Comparison of ENCODE assay signal across 15 cellular contexts in genomic region chr1:119784127-119784781, GRCh38. TPM values are rescaled to one million over a fixed set of nuclear protein-coding genes. Genes with fewer than 3 reads are reported as not detected.
DNase-seq lines count a peak whose midpoint lies in the region; ATAC-seq and TF ChIP-seq lines count a peak whose summit lies in the region.
"Had no signal": no experiment of that assay in that cellular context is flagged by ENCODE, and none has a peak within 500 bp of the region (broad histone marks: within the 10 kb centered on the region; RNA-seq: fewer than 3 reads in every experiment).

No MANE protein-coding gene starts in this region.

- no peaks in the 10 kb centered on the region for H4K20me1 ChIP-seq in mammary epithelial cell (ENCODE audit: insufficient read depth, low read length)

- TF ChIP-seq CTCF in LNCaP clone FGC (IDR thresholded peaks at IDR 0.05; ENCODE audit: control insufficient read depth, extremely low read depth, insufficient read depth) = no peak
- TF ChIP-seq CTCF in mammary epithelial cell (conservative IDR thresholded peaks at IDR 0.05 in 1 of 2, IDR thresholded peaks at IDR 0.05 in 1 of 2; ENCODE audit: extremely low read depth in 1 of 2, insufficient read depth in 1 of 2, low read depth in 1 of 2, low read length in 2 of 2) = no peak
- TF ChIP-seq CTCF in suprapubic skin (IDR thresholded peaks at IDR 0.05) = no peak
- no peak for TF ChIP-seq CTCF in CD8-positive, alpha-beta T cell (IDR thresholded peaks at IDR 0.05)

- no peaks in the 10 kb centered on the region for H3K9me3 Mint-ChIP-seq in CD8-positive, alpha-beta T cell
- H3K9me3 Mint-ChIP-seq: activated CD4-positive, alpha-beta T cell treated with anti-CD3 and anti-CD28 coated beads, Interleukin-2, amount 10 ng/mL, durations not matched to agents 7 days and 5 days; natural killer cell treated with Interleukin-12 subunit alpha and Interleukin-12 subunit beta and Interleukin-15 and Interleukin-18, amount 100 ng/mL, for 72 hours; stimulated activated naive CD8-positive, alpha-beta T cell treated with anti-CD3 and anti-CD28 coated beads, Interleukin-15, Interleukin-2, amounts not matched to agents 100 ng/mL and 50 ng/mL, for 24 hours had no signal

- H3K4me3 Mint-ChIP-seq in CD8-positive, alpha-beta T cell = no peak overlapping the region
- H3K4me3 Mint-ChIP-seq: activated CD4-positive, alpha-beta T cell treated with anti-CD3 and anti-CD28 coated beads, Interleukin-2, amount 10 ng/mL, durations not matched to agents 7 days and 5 days; natural killer cell treated with Interleukin-12 subunit alpha and Interleukin-12 subunit beta and Interleukin-15 and Interleukin-18, amount 100 ng/mL, for 72 hours; stimulated activated naive CD8-positive, alpha-beta T cell treated with anti-CD3 and anti-CD28 coated beads, Interleukin-15, Interleukin-2, amounts not matched to agents 100 ng/mL and 50 ng/mL, for 24 hours had no signal

- intact Hi-C loops in mammary epithelial cell (cut with micrococcal nuclease) = no loop called here
- intact Hi-C loops in CD8-positive, alpha-beta T cell (cut with DNase I, micrococcal nuclease) = no loop called here

- no peak overlapping the region for H3K9ac ChIP-seq in mammary epithelial cell (ENCODE audit: insufficient read depth, low read length)

- CTCF ChIA-PET in mammary epithelial cell (lab: Charles Lee; ENCODE audit: low non-redundant PET) = no interaction called here
- CTCF ChIA-PET in CD8-positive, alpha-beta T cell (lab: Charles Lee) = interaction anchor here (1.0 to 1.5 kb wide), 2 partner anchors 25 to 40 kb away, joined by 3 read pairs; no protein-coding TSS in a partner anchor

- ATAC-seq in CD8-positive, alpha-beta T cell = no peak
- ATAC-seq: natural killer cell treated with Interleukin-12 subunit alpha and Interleukin-12 subunit beta and Interleukin-15 and Interleukin-18, amount 100 ng/mL, for 72 hours had no signal

- in situ Hi-C loops in mammary epithelial cell (cut with MboI; ENCODE audit: low sequenced_read_pairs in 2 of 2) = no loop called here

- TF ChIP-seq POLR2A in suprapubic skin (IDR thresholded peaks at IDR 0.05) = no peak

- H3K4me1 Mint-ChIP-seq in CD8-positive, alpha-beta T cell (ENCODE audit: low read depth) = no peaks in the 10 kb centered on the region

- H3K27ac Mint-ChIP-seq in CD8-positive, alpha-beta T cell = no peak overlapping the region
- H3K27ac Mint-ChIP-seq: activated CD4-positive, alpha-beta T cell treated with anti-CD3 and anti-CD28 coated beads, Interleukin-2, amount 10 ng/mL, durations not matched to agents 7 days and 5 days; natural killer cell treated with Interleukin-12 subunit alpha and Interleukin-12 subunit beta and Interleukin-15 and Interleukin-18, amount 100 ng/mL, for 72 hours had no signal

- POLR2A ChIA-PET in CD8-positive, alpha-beta T cell (lab: Charles Lee) = no interaction called here

- DNase-seq in LNCaP clone FGC (ENCODE audit: low read depth) (peak; percentile 50), mammary epithelial cell (peak; percentile 35), iris pigment epithelial cell (ENCODE audit: low read depth) (peak; percentile 43), suprapubic skin (ENCODE audit: low spot score in 2 of 2) (peak; percentile 84 to 87), NCI-H1436 (lab: John Stamatoyannopoulos, UW) (no peak), nucleus accumbens (lab: John Stamatoyannopoulos, UW) (no peak), UCSD-AML1 (lab: John Stamatoyannopoulos, UW; ENCODE audit: unreplicated experiment) (no peak)
- DNase-seq in CD8-positive, alpha-beta T cell = no peak
- DNase-seq: activated CD4-positive, alpha-beta T cell treated with anti-CD3 and anti-CD28 coated beads, Interleukin-2, amount 10 ng/mL, durations not matched to agents 7 days and 5 days; activated naive CD4-positive, alpha-beta T cell; SHP77 treated with DMSO at 0.1 percent for 48 hours; stimulated activated CD4-positive, alpha-beta T cell treated with anti-CD3 and anti-CD28 coated beads, Interleukin-1b, Interleukin-23, amount 100 ng/mL, for 48 hours had no signal

- WGBS in mammary epithelial cell (ENCODE audit: low coverage, missing lambda C conversion rate) = 95% methylated on average over 4 of the region's 4 CpGs
- 60% methylated on average over 4 of the region's 4 CpGs for WGBS in suprapubic skin

- no peaks in the 10 kb centered on the region for H3K27me3 ChIP-seq in mammary epithelial cell (ENCODE audit: insufficient read depth, low read length)
- H3K27me3 ChIP-seq in suprapubic skin = no peaks in the 10 kb centered on the region
- no peaks in the 10 kb centered on the region for H3K27me3 ChIP-seq in CD8-positive, alpha-beta T cell (ENCODE audit: insufficient read depth, low read length)

- H3K9me3 ChIP-seq in mammary epithelial cell (replicated peaks; ENCODE audit: insufficient read depth, low read length) (no peaks in the 10 kb centered on the region), suprapubic skin (no peaks in the 10 kb centered on the region)
- no peaks in the 10 kb centered on the region for H3K9me3 ChIP-seq in CD8-positive, alpha-beta T cell (ENCODE audit: low read length)

- no peak overlapping the region for H3K27ac ChIP-seq in mammary epithelial cell (ENCODE audit: insufficient read depth, low read depth, low read length)
- H3K27ac ChIP-seq in suprapubic skin = no peak overlapping the region
- no peak overlapping the region for H3K27ac ChIP-seq in CD8-positive, alpha-beta T cell (ENCODE audit: low read depth, low read length)

- no peaks in the 10 kb centered on the region for H3K27me3 Mint-ChIP-seq in CD8-positive, alpha-beta T cell (ENCODE audit: low read depth)

- no peak overlapping the region for H3K4me2 ChIP-seq in mammary epithelial cell (ENCODE audit: insufficient read depth, low read depth, low read length)

- no peaks in the 10 kb centered on the region for H3K79me2 ChIP-seq in mammary epithelial cell (ENCODE audit: insufficient read depth, low read length)

- H3K36me3 Mint-ChIP-seq in CD8-positive, alpha-beta T cell = no peaks in the 10 kb centered on the region
- H3K36me3 Mint-ChIP-seq: natural killer cell treated with Interleukin-12 subunit alpha and Interleukin-12 subunit beta and Interleukin-15 and Interleukin-18, amount 100 ng/mL, for 72 hours had no signal

- H2AFZ ChIP-seq in mammary epithelial cell (ENCODE audit: low read depth, low read length) = no peak overlapping the region

- H3K36me3 ChIP-seq in mammary epithelial cell (ENCODE audit: insufficient read depth, low read length) (no peaks in the 10 kb centered on the region), suprapubic skin (no peaks in the 10 kb centered on the region)
- no peaks in the 10 kb centered on the region for H3K36me3 ChIP-seq in CD8-positive, alpha-beta T cell (ENCODE audit: insufficient read depth, low read length)

- H3K4me3 ChIP-seq in LNCaP clone FGC (ENCODE audit: low read depth, low read length) (no peak overlapping the region), mammary epithelial cell (replicated peaks in 1 of 3; ENCODE audit: insufficient read depth in 1 of 3, low read depth in 2 of 3, low read length in 3 of 3) (no peak overlapping the region), suprapubic skin (no peak overlapping the region)
- no peak overlapping the region for H3K4me3 ChIP-seq in CD8-positive, alpha-beta T cell (ENCODE audit: low read depth, low read length)

- no TSS peak for BruUV-seq in mammary epithelial cell (replicated peaks; lab: Mats Ljungman, UMichigan)

- no peak for TF ChIP-seq EP300 in suprapubic skin (IDR thresholded peaks at IDR 0.05)

- dilution Hi-C loops in mammary epithelial cell (cut with HindIII; ENCODE audit: low sequenced_read_pairs) = no loop called here

- H3K4me1 ChIP-seq in mammary epithelial cell (ENCODE audit: insufficient read depth, low read length) = peaks cover 57% of the 10 kb centered on the region
- H3K4me1 ChIP-seq in suprapubic skin = peaks cover 50% of the 10 kb centered on the region
- no peaks in the 10 kb centered on the region for H3K4me1 ChIP-seq in CD8-positive, alpha-beta T cell (ENCODE audit: insufficient read depth, low read length)

RNA-seq across cellular contexts. Expression of gene HMGCS2, which starts 15.5 kb away (rescaled TPM):
- total RNA-seq in mammary epithelial cell (not detected), suprapubic skin (100 to 1,000 TPM in 1 of 4 donors, 10 to 100 TPM in 3; 20.9 to 389 (median 33.5) TPM)
- polyA plus RNA-seq in mammary epithelial cell = not detected
- not detected for polyA minus RNA-seq in mammary epithelial cell
- total RNA-seq in CD8-positive, alpha-beta T cell = not detected
- total RNA-seq: activated CD4-positive, alpha-beta T cell treated with anti-CD3 and anti-CD28 coated beads, Interleukin-2, amount 10 ng/mL, durations not matched to agents 7 days and 5 days; dermis microvascular lymphatic vessel endothelial cell; natural killer cell treated with Interleukin-12 subunit alpha and Interleukin-12 subunit beta and Interleukin-15 and Interleukin-18, amount 100 ng/mL, for 72 hours had no signal

RNA-seq across cellular contexts. Expression of gene REG4, which starts 27.0 kb away (rescaled TPM):
- not detected for total RNA-seq in mammary epithelial cell
- polyA plus RNA-seq in mammary epithelial cell = 0.08 TPM
- polyA minus RNA-seq in mammary epithelial cell = not detected
- total RNA-seq in suprapubic skin = not detected
- total RNA-seq in CD8-positive, alpha-beta T cell = 1 to 10 TPM; 3.1 to 3.4 TPM
- total RNA-seq: dermis microvascular lymphatic vessel endothelial cell had no signal

Comparison
In these comparisons a context has a peak if more than half of its experiments do, and no peak if none do; other contexts are left out.
1. DNase-seq: peak in LNCaP clone FGC (single experiment), mammary epithelial cell (single experiment), iris pigment epithelial cell (single experiment) and suprapubic skin (2 of 2); none in NCI-H1436 (single experiment), CD8-positive, alpha-beta T cell (0 of 7), nucleus accumbens (0 of 56) and UCSD-AML1 (single experiment).
2. RNA of gene HMGCS2, which starts 15.5 kb away (total RNA-seq): 20.9 to 389 TPM in suprapubic skin; not detected in mammary epithelial cell and not detected in CD8-positive, alpha-beta T cell; every median in the first group is over 10 times any median in the second.